In genomic region chr3:42653560-42654330, GRCh38 we compare ENCODE assay signal across 8 cellular contexts. TPM values are rescaled to one million over a fixed set of nuclear protein-coding genes. Genes with fewer than 3 reads are reported as not detected.
DNase-seq lines count a peak whose midpoint lies in the region; ATAC-seq and TF ChIP-seq lines count a peak whose summit lies in the region.

Gene ZBTB47, plus strand, starts transcription at chr3:42653697. Its CDS starts 4,659 bp downstream, at chr3:42658356.

- H3K27ac Mint-ChIP-seq in activated naive CD4-positive, alpha-beta T cell treated with anti-CD3 and anti-CD28 coated beads, Interleukin-2, amount 50 U/mL, for 24 hours, result peak within 1 kb of the TSS; percentile 5
- H3K27ac Mint-ChIP-seq in neural progenitor cell, result peak within 1 kb of the TSS; percentile 81

- H3K79me2 ChIP-seq in neural progenitor cell (ENCODE audit: low read depth), result no peaks in the 10 kb centered on the region

- H3K36me3 ChIP-seq in HUES6 (ENCODE audit: control insufficient read depth, insufficient read depth, low read length) (peaks cover 12% of the 10 kb centered on the region), neural progenitor cell (no peaks in the 10 kb centered on the region)

- ATAC-seq in GM21737 (IDR thresholded peaks at IDR 0.05; ENCODE audit: unreplicated experiment) (no peak), HG02981 (IDR thresholded peaks at IDR 0.05; ENCODE audit: unreplicated experiment) (no peak)

- H3F3A ChIP-seq in neural progenitor cell (ENCODE audit: low read depth), result peaks cover 11% of the 10 kb centered on the region

- H3K4me2 ChIP-seq in neural progenitor cell, result peak within 1 kb of the TSS; percentile 100

- H3K27ac ChIP-seq in HUES6 (ENCODE audit: low read depth, low read length) (peak within 1 kb of the TSS; percentile 50; the same call in 1 of the 2 replicates), neural progenitor cell (no peak within 1 kb of the TSS)

- no peak for TF ChIP-seq CTCF in neural progenitor cell (IDR thresholded peaks at IDR 0.05)

- DNase-seq in COLO668 (lab: John Stamatoyannopoulos, UW; ENCODE audit: unreplicated experiment) (peak; percentile 31), glomerular visceral epithelial cell (ENCODE audit: extremely low spot score) (peak; percentile 32), neural progenitor cell (ENCODE audit: low spot score) (peak; percentile 41), GDM1 (lab: John Stamatoyannopoulos, UW) (no peak)

- H2AFZ ChIP-seq in neural progenitor cell (replicated peaks), result peak within 1 kb of the TSS; percentile 92

- H3K27me3 ChIP-seq in HUES6 (ENCODE audit: control insufficient read depth, insufficient read depth, low read length) (no peaks in the 10 kb centered on the region), neural progenitor cell (no peaks in the 10 kb centered on the region)

- peaks cover 47% of the 10 kb centered on the region for H3K4me1 ChIP-seq in HUES6 (ENCODE audit: control insufficient read depth, insufficient read depth, low read length)
- H3K4me1 ChIP-seq in neural progenitor cell, result peaks cover 12% of the 10 kb centered on the region

- H3K9me3 Mint-ChIP-seq in activated naive CD4-positive, alpha-beta T cell treated with anti-CD3 and anti-CD28 coated beads, Interleukin-2, amount 50 U/mL, for 24 hours, result no peaks in the 10 kb centered on the region
- no peaks in the 10 kb centered on the region for H3K9me3 Mint-ChIP-seq in neural progenitor cell

- peaks cover 3% of the 10 kb centered on the region for H3K36me3 Mint-ChIP-seq in activated naive CD4-positive, alpha-beta T cell treated with anti-CD3 and anti-CD28 coated beads, Interleukin-2, amount 50 U/mL, for 24 hours
- peaks cover 8% of the 10 kb centered on the region for H3K36me3 Mint-ChIP-seq in neural progenitor cell

- H3K9me3 ChIP-seq in HUES6 (ENCODE audit: control insufficient read depth, insufficient read depth, low read depth, low read length) (no peaks in the 10 kb centered on the region), neural progenitor cell (ENCODE audit: low read depth) (no peaks in the 10 kb centered on the region)

- no peaks in the 10 kb centered on the region for H3K27me3 Mint-ChIP-seq in activated naive CD4-positive, alpha-beta T cell treated with anti-CD3 and anti-CD28 coated beads, Interleukin-2, amount 50 U/mL, for 24 hours
- H3K27me3 Mint-ChIP-seq in neural progenitor cell (ENCODE audit: insufficient read depth, low read depth), result peaks cover 5% of the 10 kb centered on the region

- H4K20me1 ChIP-seq in neural progenitor cell (ENCODE audit: low read depth), result peaks cover 21% of the 10 kb centered on the region

- H3K9ac ChIP-seq in HUES6 (ENCODE audit: low read length), result peak within 1 kb of the TSS; percentile 67
- H3K9ac ChIP-seq in neural progenitor cell, result peak within 1 kb of the TSS; percentile 45

- H3K4me3 Mint-ChIP-seq in activated naive CD4-positive, alpha-beta T cell treated with anti-CD3 and anti-CD28 coated beads, Interleukin-2, amount 50 U/mL, for 24 hours, result peak within 1 kb of the TSS; percentile 82
- H3K4me3 Mint-ChIP-seq in neural progenitor cell, result peak within 1 kb of the TSS; percentile 92

- H3K4me3 ChIP-seq in HUES6 (ENCODE audit: low read depth, low read length), result peak within 1 kb of the TSS; percentile 66
- peak within 1 kb of the TSS; percentile 86 for H3K4me3 ChIP-seq in neural progenitor cell

- peaks cover 8% of the 10 kb centered on the region for H3K4me1 Mint-ChIP-seq in activated naive CD4-positive, alpha-beta T cell treated with anti-CD3 and anti-CD28 coated beads, Interleukin-2, amount 50 U/mL, for 24 hours
- peaks cover 30% of the 10 kb centered on the region for H3K4me1 Mint-ChIP-seq in neural progenitor cell

RNA-seq across cellular contexts. Expression of gene ZBTB47, which starts in this region (rescaled TPM):
- total RNA-seq in neural progenitor cell (ENCODE audit: low replicate concordance), result 4.4 and 5.7 TPM in 2 replicates
